ENCODE assay signal across 8 cellular contexts in genomic region chrX:15749642-15750610, GRCh38. TPM values are rescaled to one million over a fixed set of nuclear protein-coding genes. Genes with fewer than 3 reads are reported as not detected.
DNase-seq lines count a peak whose midpoint lies in the region; ATAC-seq and TF ChIP-seq lines count a peak whose summit lies in the region.

No MANE protein-coding gene starts in this region.

- no peak for DNase-seq in AG04450 (ENCODE audit: low read depth, low spot score)
- DNase-seq in activated T-helper 1 cell treated with anti-CD3 and anti-CD28 coated beads, Interleukin-12 subunit alpha, Interleukin-12 subunit beta, Interleukin-2, Interleukin-4 antibody, amounts not matched to agents 30 ng/mL and 10 ng/mL and 1 ng/mL, durations not matched to agents 14 hours and 24 hours and 36 hours (ENCODE audit: low spot score): no peak
- DNase-seq in aorta: peak in 1 of 2 donors; percentile 58
- DNase-seq in NCI-H1417 treated with DMSO at 0.1 percent for 48 hours (lab: John Stamatoyannopoulos, UW): no peak
- no peak for DNase-seq in DMS53 (lab: John Stamatoyannopoulos, UW)

- no peaks in the 10 kb centered on the region for H3K36me3 ChIP-seq in aorta (ENCODE audit: control insufficient read depth in 1 of 2, insufficient read depth in 2 of 2, low read length in 1 of 2)

- H3K27ac Mint-ChIP-seq in activated T-helper 1 cell treated with anti-CD3 and anti-CD28 coated beads, Interleukin-12 subunit alpha, Interleukin-12 subunit beta, Interleukin-2, Interleukin-4 antibody, amounts not matched to agents 30 ng/mL and 10 ng/mL and 1 ng/mL, durations not matched to agents 14 hours and 24 hours and 36 hours: peak overlapping the region; percentile 97

- CTCF ChIA-PET in AG04450 (lab: Charles Lee): interaction anchor here (1.6 kb wide), 1 partner anchor 695 kb away, joined by 4 read pairs; no protein-coding TSS in a partner anchor

- WGBS in aorta, 2 donors: 5 to 41% methylated on average over 7 of the region's 7 CpGs

- H3K27me3 ChIP-seq in AG04450 (ENCODE audit: control insufficient read depth, insufficient read depth, low read length) (no peaks in the 10 kb centered on the region), layer of hippocampus (ENCODE audit: control insufficient read depth, insufficient read depth, low read length) (no peaks in the 10 kb centered on the region), aorta (ENCODE audit: control insufficient read depth in 1 of 2, insufficient read depth in 2 of 2, low read length in 1 of 2) (no peaks in the 10 kb centered on the region)

- ATAC-seq in GM19328 (IDR thresholded peaks at IDR 0.05; ENCODE audit: unreplicated experiment): peak; percentile 77
- peak; percentile 90 for ATAC-seq in HG03432 (IDR thresholded peaks at IDR 0.05; ENCODE audit: unreplicated experiment)
- ATAC-seq in aorta (ENCODE audit: low FRiP score): peak; percentile 55

- H3K9me3 ChIP-seq in AG04450 (ENCODE audit: control insufficient read depth, insufficient read depth, low read length) (no peaks in the 10 kb centered on the region), aorta (ENCODE audit: control insufficient read depth, low read length) (no peaks in the 10 kb centered on the region)

- no peaks in the 10 kb centered on the region for H3K9me3 Mint-ChIP-seq in activated T-helper 1 cell treated with anti-CD3 and anti-CD28 coated beads, Interleukin-12 subunit alpha, Interleukin-12 subunit beta, Interleukin-2, Interleukin-4 antibody, amounts not matched to agents 30 ng/mL and 10 ng/mL and 1 ng/mL, durations not matched to agents 14 hours and 24 hours and 36 hours

- no peak overlapping the region for H3K4me3 ChIP-seq in AG04450 (ENCODE audit: low read depth, low read length)
- no peak overlapping the region for H3K4me3 ChIP-seq in aorta (ENCODE audit: low read length in 2 of 2)

- peak overlapping the region; percentile 45 for H3K4me3 Mint-ChIP-seq in activated T-helper 1 cell treated with anti-CD3 and anti-CD28 coated beads, Interleukin-12 subunit alpha, Interleukin-12 subunit beta, Interleukin-2, Interleukin-4 antibody, amounts not matched to agents 30 ng/mL and 10 ng/mL and 1 ng/mL, durations not matched to agents 14 hours and 24 hours and 36 hours

- H3K27me3 Mint-ChIP-seq in activated T-helper 1 cell treated with anti-CD3 and anti-CD28 coated beads, Interleukin-12 subunit alpha, Interleukin-12 subunit beta, Interleukin-2, Interleukin-4 antibody, amounts not matched to agents 30 ng/mL and 10 ng/mL and 1 ng/mL, durations not matched to agents 14 hours and 24 hours and 36 hours (ENCODE audit: insufficient read depth): no peaks in the 10 kb centered on the region

- peaks cover 0 to 3% of the 10 kb centered on the region in 2 donors for H3K4me1 ChIP-seq in aorta (ENCODE audit: control insufficient read depth in 1 of 2, insufficient read depth in 2 of 2, low read length in 2 of 2)

- peaks cover 5% of the 10 kb centered on the region for H3K36me3 Mint-ChIP-seq in activated T-helper 1 cell treated with anti-CD3 and anti-CD28 coated beads, Interleukin-12 subunit alpha, Interleukin-12 subunit beta, Interleukin-2, Interleukin-4 antibody, amounts not matched to agents 30 ng/mL and 10 ng/mL and 1 ng/mL, durations not matched to agents 14 hours and 24 hours and 36 hours (ENCODE audit: low read depth)

- peaks cover 39% of the 10 kb centered on the region for H3K4me1 Mint-ChIP-seq in activated T-helper 1 cell treated with anti-CD3 and anti-CD28 coated beads, Interleukin-12 subunit alpha, Interleukin-12 subunit beta, Interleukin-2, Interleukin-4 antibody, amounts not matched to agents 30 ng/mL and 10 ng/mL and 1 ng/mL, durations not matched to agents 14 hours and 24 hours and 36 hours (ENCODE audit: low read depth)

- intact Hi-C loops in activated T-helper 1 cell treated with anti-CD3 and anti-CD28 coated beads, Interleukin-12 subunit alpha, Interleukin-12 subunit beta, Interleukin-2, Interleukin-4 antibody, amounts not matched to agents 30 ng/mL and 10 ng/mL and 1 ng/mL, durations not matched to agents 14 hours and 24 hours and 36 hours (cut with micrococcal nuclease): loop anchor here (2.0 to 5.0 kb wide), 2 partner anchors 75 to 107 kb away; no protein-coding TSS in a partner anchor
- intact Hi-C loops in aorta (cut with DNase I): no loop called here

- no peak for TF ChIP-seq CTCF in AG04450 (IDR thresholded peaks at IDR 0.05; ENCODE audit: low read depth, low read length)

- peak overlapping the region; percentile 2 for H3K27ac ChIP-seq in AG04450 (ENCODE audit: low read depth, low read length)
- H3K27ac ChIP-seq in layer of hippocampus (ENCODE audit: low read depth, low read length): peak overlapping the region; percentile 78
- H3K27ac ChIP-seq in aorta (ENCODE audit: low read depth in 1 of 2, low read length in 2 of 2): peak overlapping the region; percentile 54 to 98

- POLR2A ChIA-PET in AG04450 (lab: Yijun Ruan, JAX): no interaction called here

RNA-seq across cellular contexts. Expression of gene CA5B, which starts 11.9 kb away (rescaled TPM):
- polyA plus RNA-seq in AG04450 (2011; rRNA removed): 3.5 and 4.5 TPM in 2 replicates
- 3.0 and 6.2 TPM in 2 replicates for polyA minus RNA-seq in AG04450 (2011; rRNA and poly(A)+ RNA removed)
- 3.8 and 6.9 TPM in 2 replicates for total RNA-seq in activated T-helper 1 cell treated with anti-CD3 and anti-CD28 coated beads, Interleukin-12 subunit alpha, Interleukin-12 subunit beta, Interleukin-2, Interleukin-4 antibody, amounts not matched to agents 30 ng/mL and 10 ng/mL and 1 ng/mL, durations not matched to agents 14 hours and 24 hours and 36 hours
- 10 to 100 TPM; 30.8 to 46.4 TPM for total RNA-seq in aorta
- polyA plus RNA-seq in aorta: 1 to 10 TPM; 3.0 to 8.6 TPM

RNA-seq across cellular contexts. Expression of gene ZRSR2, which starts 40.4 kb away (rescaled TPM):
- polyA plus RNA-seq in AG04450 (2011; rRNA removed): 6.1 and 7.7 TPM in 2 replicates
- 2.3 and 3.1 TPM in 2 replicates for polyA minus RNA-seq in AG04450 (2011; rRNA and poly(A)+ RNA removed)
- 20.6 and 22.1 TPM in 2 replicates for total RNA-seq in activated T-helper 1 cell treated with anti-CD3 and anti-CD28 coated beads, Interleukin-12 subunit alpha, Interleukin-12 subunit beta, Interleukin-2, Interleukin-4 antibody, amounts not matched to agents 30 ng/mL and 10 ng/mL and 1 ng/mL, durations not matched to agents 14 hours and 24 hours and 36 hours
- total RNA-seq in aorta: 10 to 100 TPM; 13.4 to 18.9 TPM
- polyA plus RNA-seq in aorta: 10 to 100 TPM; 38.7 to 98.8 TPM

Comparison
In these comparisons a context has a peak if more than half of its experiments do, and no peak if none do; other contexts are left out.
1. H3K27ac ChIP-seq: peak in every context shown above with its lines; median percentile 78 in layer of hippocampus; 76 in aorta; 2 in AG04450.